17 cellular contexts compared by ENCODE assay signal in genomic region chr5:153969563-153969895, GRCh38.
"Had no signal": no experiment of that assay in that cellular context is flagged by ENCODE, and none has a peak within 500 bp of the region (broad histone marks: within the 10 kb centered on the region; RNA-seq: fewer than 3 reads in every experiment).

No MANE protein-coding gene starts in this region.

- H3K36me3 Mint-ChIP-seq: activated naive CD4-positive, alpha-beta T cell treated with anti-CD3 and anti-CD28 coated beads, Interleukin-2, amount 50 U/mL, for 72 hours; naive B cell; WTC11 had no signal

- H3K27me3 ChIP-seq: gastrocnemius medialis, pancreas, suprapubic skin had no signal

- H3K36me3 ChIP-seq: gastrocnemius medialis, heart right ventricle, pancreas, suprapubic skin had no signal

- H3K27ac Mint-ChIP-seq: activated CD8-positive, alpha-beta T cell treated with anti-CD3 and anti-CD28 coated beads for 36 hours; activated naive CD4-positive, alpha-beta T cell treated with anti-CD3 and anti-CD28 coated beads, Interleukin-2, amount 50 U/mL, for 72 hours; stimulated activated naive CD8-positive, alpha-beta T cell treated with anti-CD3 and anti-CD28 coated beads, Interleukin-15, Interleukin-2, amounts not matched to agents 100 ng/mL and 50 ng/mL, for 24 hours; WTC11 had no signal

- H3K27ac ChIP-seq: dorsolateral prefrontal cortex, gastrocnemius medialis, heart right ventricle, pancreas, suprapubic skin had no signal

- H3K9me3 Mint-ChIP-seq: activated CD8-positive, alpha-beta T cell treated with anti-CD3 and anti-CD28 coated beads for 36 hours; activated naive CD4-positive, alpha-beta T cell treated with anti-CD3 and anti-CD28 coated beads, Interleukin-2, amount 50 U/mL, for 72 hours; activated T-cell treated with anti-CD3 and anti-CD28 coated beads, Interleukin-2, amount 50 U/mL, for 4 hours; endodermal cell; naive B cell; stimulated activated naive CD8-positive, alpha-beta T cell treated with anti-CD3 and anti-CD28 coated beads, Interleukin-15, Interleukin-2, amounts not matched to agents 100 ng/mL and 50 ng/mL, for 24 hours; WTC11 had no signal

- ATAC-seq: activated CD8-positive, alpha-beta T cell treated with anti-CD3 and anti-CD28 coated beads for 36 hours; activated naive CD4-positive, alpha-beta T cell treated with anti-CD3 and anti-CD28 coated beads, Interleukin-2, amount 50 U/mL, for 72 hours; activated T-cell treated with anti-CD3 and anti-CD28 coated beads, Interleukin-2, amount 50 U/mL, for 4 hours; gastrocnemius medialis; heart right ventricle; sciatic nerve; WTC11 had no signal

- DNase-seq: activated CD4-positive, alpha-beta T cell treated with anti-CD3 and anti-CD28 coated beads for 48 hours; activated CD8-positive, alpha-beta T cell treated with anti-CD3 and anti-CD28 coated beads for 36 hours; activated effector memory CD4-positive, alpha-beta T cell treated with anti-CD3 and anti-CD28 coated beads, Interleukin-2, amount 50 U/mL, for 16 hours; activated T-cell treated with anti-CD3 and anti-CD28 coated beads, Interleukin-2, amount 50 U/mL, for 4 hours; dorsolateral prefrontal cortex; gastrocnemius medialis; heart right ventricle; naive B cell; pancreas; trophoblast cell had no signal

- H3K4me3 ChIP-seq: dorsolateral prefrontal cortex, gastrocnemius medialis, heart right ventricle, lung, pancreas, suprapubic skin had no signal

- H3K9me3 ChIP-seq: gastrocnemius medialis, heart right ventricle, pancreas, suprapubic skin had no signal

- H3K4me3 Mint-ChIP-seq: activated CD8-positive, alpha-beta T cell treated with anti-CD3 and anti-CD28 coated beads for 36 hours; activated T-cell treated with anti-CD3 and anti-CD28 coated beads, Interleukin-2, amount 50 U/mL, for 4 hours; endodermal cell; naive B cell; stimulated activated naive CD8-positive, alpha-beta T cell treated with anti-CD3 and anti-CD28 coated beads, Interleukin-15, Interleukin-2, amounts not matched to agents 100 ng/mL and 50 ng/mL, for 24 hours; WTC11 had no signal

- H3K4me1 ChIP-seq: gastrocnemius medialis, pancreas had no signal
